ENCODE assay signal across 16 cellular contexts in genomic region chr2:71989671-71990070, GRCh38.
DNase-seq lines count a peak whose midpoint lies in the region; ATAC-seq and TF ChIP-seq lines count a peak whose summit lies in the region.
"Had no signal": no experiment of that assay in that cellular context is flagged by ENCODE, and none has a peak within 500 bp of the region (broad histone marks: within the 10 kb centered on the region; RNA-seq: fewer than 3 reads in every experiment).

No MANE protein-coding gene starts in this region.

- H3K27me3 ChIP-seq in SK-N-SH (ENCODE audit: insufficient read depth) = no peaks in the 10 kb centered on the region; the same call in 1 of the 2 replicates

- no peak overlapping the region for H2AFZ ChIP-seq in SK-N-SH (ENCODE audit: low read depth)

- POLR2A ChIA-PET in SK-N-SH (lab: Yijun Ruan, JAX) = no interaction called here

- WGBS in SK-N-SH (ENCODE audit: low lambda C conversion rate) = 38% methylated on average over 5 of the region's 5 CpGs

- peak; percentile 44 for DNase-seq in SK-N-SH
- DNase-seq in NCI-H69 (lab: John Stamatoyannopoulos, UW) = peak; percentile 0
- peak; percentile 39 for DNase-seq in cerebellum (ENCODE audit: low spot score)
- DNase-seq in HCEC 1CT = no peak
- no peak for DNase-seq in SHP77 (lab: John Stamatoyannopoulos, UW)
- DNase-seq: AML-193; Caco-2; CD4-positive, alpha-beta T cell; GDM1; H9 had no signal

- ATAC-seq in SK-N-SH treated with all-trans-retinoic acid at 6 μM for 48 hours = no peak
- ATAC-seq in GM21529 (IDR thresholded peaks at IDR 0.05; ENCODE audit: unreplicated experiment) = no peak
- ATAC-seq: A549 had no signal

- no peak overlapping the region for H3K9ac ChIP-seq in SK-N-SH

- H3K4me2 ChIP-seq in SK-N-SH = no peak overlapping the region
- H3K4me2 ChIP-seq: A549 had no signal

- H4K20me1 ChIP-seq in SK-N-SH (ENCODE audit: insufficient read depth) = no peaks in the 10 kb centered on the region

- no peaks in the 10 kb centered on the region for H3K36me3 ChIP-seq in SK-N-SH (replicated peaks in 1 of 2; ENCODE audit: control insufficient read depth in 1 of 2, insufficient read depth in 2 of 2, low read length in 1 of 2)

- H3K9me2 ChIP-seq in SK-N-SH = no peaks in the 10 kb centered on the region

- no peaks in the 10 kb centered on the region for H3K79me2 ChIP-seq in SK-N-SH (ENCODE audit: insufficient read depth)

- no peak for TF ChIP-seq RAD21 in SK-N-SH (IDR thresholded peaks at IDR 0.05; ENCODE audit: low read length)

- no peak overlapping the region for H3K27ac ChIP-seq in SK-N-SH (ENCODE audit: low read depth in 2 of 2, low read length in 1 of 2)
- H3K27ac ChIP-seq: 22Rv1, A549, C4-2B, HL-60 had no signal

- peaks cover 0 to 2% of the 10 kb centered on the region in 2 experiments; a peak in 2 of 4 replicates for H3K4me1 ChIP-seq in SK-N-SH (ENCODE audit: control insufficient read depth in 1 of 2, insufficient read depth in 2 of 2, low read depth in 1 of 2, low read length in 1 of 2)
- H3K4me1 ChIP-seq: A549, Caco-2 had no signal

- CTCF ChIA-PET in SK-N-SH (lab: Yijun Ruan, JAX) = interaction anchor here (1.4 to 2.0 kb wide), 3 partner anchors 66 to 443 kb away, joined by 3 to 10 read pairs (median 5); no protein-coding TSS in a partner anchor

- no peak for TF ChIP-seq CTCF in SK-N-SH (IDR thresholded peaks at IDR 0.05)

- no peak for TF ChIP-seq EP300 in SK-N-SH (IDR thresholded peaks at IDR 0.05; ENCODE audit: borderline replicate concordance in 1 of 2, low read depth in 1 of 2, low read length in 1 of 2)

- H3K9me3 ChIP-seq in SK-N-SH = no peaks in the 10 kb centered on the region
- H3K9me3 ChIP-seq: A549, Caco-2 had no signal

- H3F3A ChIP-seq in SK-N-SH (replicated peaks; ENCODE audit: insufficient read depth) = no peaks in the 10 kb centered on the region

- H3K4me3 ChIP-seq in SK-N-SH (ENCODE audit: low read depth in 2 of 2, low read length in 1 of 2) = no peak overlapping the region
- H3K4me3 ChIP-seq: A549 had no signal

TF ChIP-seq in SK-N-SH, 30 proteins besides CTCF, POLR2A, EP300 and RAD21:
- TF ChIP-seq RXRA (IDR thresholded peaks at IDR 0.05; ENCODE audit: borderline replicate concordance, low read depth) (no peak), SMC3 (IDR thresholded peaks at IDR 0.05; ENCODE audit: low read depth, low read length) (no peak), NRF1 (IDR thresholded peaks at IDR 0.05; ENCODE audit: low read depth, low read length) (peak; percentile 36; the same call in 1 of the 2 replicates), CHD2 (IDR thresholded peaks at IDR 0.05; ENCODE audit: low read length, partially characterized antibody) (no peak), GATA2 (CRISPR knock-in tag; IDR thresholded peaks at IDR 0.05) (no peak)

TF ChIP-seq in SK-N-SH treated with all-trans-retinoic acid at 6 μM for 48 hours, 23 proteins besides CTCF, POLR2A, EP300 and RAD21:
- TF ChIP-seq PATZ1 (CRISPR knock-in tag; IDR thresholded peaks at IDR 0.05; ENCODE audit: borderline replicate concordance) (no peak), ISL1 (CRISPR knock-in tag; IDR thresholded peaks at IDR 0.05) (no peak), ESRRG (CRISPR knock-in tag; IDR thresholded peaks at IDR 0.05) (no peak), ZNF565 (CRISPR knock-in tag; conservative IDR thresholded peaks at IDR 0.05; ENCODE audit: low read depth) (no peak), ZFP3 (CRISPR knock-in tag; IDR thresholded peaks at IDR 0.05) (no peak)

Comparison
In these comparisons a context has a peak if more than half of its experiments do, and no peak if none do; other contexts are left out.
1. DNase-seq: peak in SK-N-SH (single experiment), NCI-H69 (single experiment) and cerebellum (single experiment); none in HCEC 1CT (single experiment) and SHP77 (0 of 2).